ENCODE assay signal across 10 cellular contexts in genomic region chr11:33936745-33937612, GRCh38. TPM values are rescaled to one million over a fixed set of nuclear protein-coding genes. Genes with fewer than 3 reads are reported as not detected.
DNase-seq lines count a peak whose midpoint lies in the region; ATAC-seq and TF ChIP-seq lines count a peak whose summit lies in the region.
"Had no signal": no experiment of that assay in that cellular context is flagged by ENCODE, and none has a peak within 500 bp of the region (broad histone marks: within the 10 kb centered on the region; RNA-seq: fewer than 3 reads in every experiment).

No MANE protein-coding gene starts in this region.

- CTCF ChIA-PET in A673 (lab: Charles Lee) = interaction anchor here (0.6 kb wide), 2 partner anchors 11 to 52 kb away, joined by 3 read pairs; no protein-coding TSS in a partner anchor

- H3K27ac ChIP-seq in A673 (ENCODE audit: low read depth, low read length, poor library complexity, severe bottlenecking) = peak overlapping the region; percentile 3
- peak overlapping the region; percentile 25 for H3K27ac ChIP-seq in cingulate gyrus (ENCODE audit: low read depth, low read length)
- H3K27ac ChIP-seq in mesodermal cell (ENCODE audit: low read depth, low read length, severe bottlenecking) = peak overlapping the region; percentile 88
- H3K27ac ChIP-seq in Karpas-422 (ENCODE audit: low read length) = no peak overlapping the region

- H3K27me3 ChIP-seq in A673 (replicated peaks; ENCODE audit: insufficient read depth, low read depth, low read length, poor library complexity) (no peaks in the 10 kb centered on the region), Karpas-422 (ENCODE audit: low read length) (no peaks in the 10 kb centered on the region)

- intact Hi-C loops in A673 (cut with micrococcal nuclease; ENCODE audit: unreplicated experiment) = no loop called here

- no peak for ATAC-seq in HG03457 (IDR thresholded peaks at IDR 0.05; ENCODE audit: unreplicated experiment)
- ATAC-seq in HG03460 (IDR thresholded peaks at IDR 0.05; ENCODE audit: unreplicated experiment) = no peak

- BruUV-seq in A673 (replicated peaks; lab: Mats Ljungman, UMichigan) = no TSS peak

- H3K9me2 ChIP-seq in Karpas-422 (replicated peaks; ENCODE audit: insufficient read depth, low read length) = no peaks in the 10 kb centered on the region

- WGBS in mesodermal cell (ENCODE audit: insufficient coverage in 2 of 2), 2 experiments = 55 to 64% methylated on average over 7 to 10 of the region's 14 CpGs

- H3K4me2 ChIP-seq in Karpas-422 (ENCODE audit: low read depth, low read length, poor library complexity, severe bottlenecking) = no peak overlapping the region

- no peak for TF ChIP-seq CTCF in A673 (conservative IDR thresholded peaks at IDR 0.05; ENCODE audit: low read depth, low read length)

- H3K36me3 ChIP-seq in A673 (ENCODE audit: insufficient read depth, low read length, poor library complexity, severe bottlenecking) = no peaks in the 10 kb centered on the region
- H3K36me3 ChIP-seq in mesodermal cell (ENCODE audit: control insufficient read depth, insufficient read depth, low read length) = no peaks in the 10 kb centered on the region
- H3K36me3 ChIP-seq in Karpas-422 (ENCODE audit: insufficient read depth, low read length) = no peaks in the 10 kb centered on the region

- H3K4me1 ChIP-seq in A673 (ENCODE audit: insufficient read depth, low read length, poor library complexity, severe bottlenecking) = peaks cover 44% of the 10 kb centered on the region
- peaks cover 68% of the 10 kb centered on the region for H3K4me1 ChIP-seq in mesodermal cell (ENCODE audit: control insufficient read depth, insufficient read depth, low read length, poor library complexity, severe bottlenecking)
- H3K4me1 ChIP-seq in Karpas-422 (ENCODE audit: low read length) = peaks cover 7% of the 10 kb centered on the region

- POLR2A ChIA-PET in A673 (lab: Charles Lee; ENCODE audit: low non-redundant PET) = interaction anchor here (0.5 kb wide), 1 partner anchor 71 kb away, joined by 3 read pairs; no protein-coding TSS in a partner anchor

- H4K20me1 ChIP-seq in Karpas-422 (ENCODE audit: insufficient read depth, low read depth, low read length) = peaks cover 3% of the 10 kb centered on the region; the same call in 1 of the 2 replicates

- DNase-seq in A673 (ENCODE audit: low spot score) (peak; percentile 85), MV-4-11 (lab: John Stamatoyannopoulos, UW) (peak; percentile 19), activated T-cell treated with anti-CD3 and anti-CD28 coated beads for 4 hours (no peak), Karpas-422 (no peak)
- DNase-seq: CD4-positive, CD25-positive, alpha-beta regulatory T cell; NCI-H1694 treated with DMSO at 0.1 percent for 48 hours had no signal

- peaks cover 11% of the 10 kb centered on the region for H3K9me3 ChIP-seq in A673 (ENCODE audit: low read depth, low read length, poor library complexity, severe bottlenecking)
- peaks cover 7% of the 10 kb centered on the region for H3K9me3 ChIP-seq in mesodermal cell (ENCODE audit: control insufficient read depth, low read length)
- no peaks in the 10 kb centered on the region for H3K9me3 ChIP-seq in Karpas-422 (ENCODE audit: low read length)

- no peak overlapping the region for H3K9ac ChIP-seq in Karpas-422 (ENCODE audit: low read length)

- H3K4me3 ChIP-seq in A673 (ENCODE audit: low read depth, low read length, poor library complexity, severe bottlenecking) (no peak overlapping the region), mesodermal cell (ENCODE audit: extremely low read depth, insufficient read depth, low read length, poor library complexity, severe bottlenecking) (no peak overlapping the region), Karpas-422 (ENCODE audit: low read length) (no peak overlapping the region)

- H2AFZ ChIP-seq in Karpas-422 (ENCODE audit: low read length) = no peak overlapping the region

- H3K79me2 ChIP-seq in Karpas-422 (ENCODE audit: low read length) = no peaks in the 10 kb centered on the region

RNA-seq across cellular contexts. Expression of gene LMO2, which starts 45.1 kb away (rescaled TPM):
- total RNA-seq in A673 (2021) = 39.0 and 46.7 TPM in 2 replicates
- polyA plus RNA-seq in mesodermal cell (2013, experiment 1 of 2) = 149 TPM
- 134 TPM for polyA plus RNA-seq in mesodermal cell (2013, experiment 2 of 2)
- total RNA-seq in Karpas-422 (2014; rRNA removed; shearing (Covaris generic); ENCODE audit: low replicate concordance) = 0.34 and 0.47 TPM in 2 replicates

Comparison
In these comparisons a context has a peak if more than half of its experiments do, and no peak if none do; other contexts are left out.
1. DNase-seq: peak in A673 (single experiment) and MV-4-11 (single experiment); none in activated T-cell treated with anti-CD3 and anti-CD28 coated beads for 4 hours (single experiment) and Karpas-422 (single experiment).
2. RNA of gene LMO2, which starts 45.1 kb away (total RNA-seq): 39.0 to 46.7 TPM in A673; 0.34 to 0.47 TPM in Karpas-422; every median in the first group is over 10 times any median in the second.